1 cellular context compared by ENCODE assay signal in genomic region chr1:89072466-89073065, GRCh38.
A peak's percentile ranks its signal among the peaks of the same experiment; 100 is the strongest.
TF ChIP-seq lines count a peak whose summit lies in the region.

No MANE protein-coding gene starts in this region.

TF ChIP-seq in liver, 16 proteins besides CTCF, POLR2A, EP300 and RAD21 (continued from another document):
- TF ChIP-seq HNF4G (IDR thresholded peaks at IDR 0.05) (peak; percentile 41), HNF4A (conservative IDR thresholded peaks at IDR 0.05) (peak; percentile 56 to 83)
